25 cellular contexts compared by ENCODE assay signal in the genomic region with DNA sequence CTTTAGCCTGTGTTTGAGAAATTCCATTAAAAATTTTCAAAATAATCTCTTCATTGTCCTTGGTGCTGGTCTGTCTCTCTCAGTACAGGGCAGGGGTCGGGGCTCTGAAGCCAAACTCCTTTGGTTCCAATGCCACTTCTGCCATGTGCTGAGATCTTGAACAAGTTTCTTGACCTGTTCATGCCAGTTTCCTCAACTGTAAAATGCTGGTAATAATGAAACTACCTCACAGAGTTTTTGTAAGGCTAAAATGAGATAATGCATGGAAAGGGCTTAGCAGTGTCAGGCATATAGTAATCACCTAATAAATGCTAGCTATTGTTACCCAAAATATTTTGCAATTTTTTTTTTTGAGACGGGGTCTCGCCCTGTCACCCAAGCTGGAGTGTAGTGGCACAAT. TPM values are rescaled to one million over a fixed set of nuclear protein-coding genes. Genes with fewer than 3 reads are reported as not detected.
DNase-seq lines count a peak whose midpoint lies in the region; ATAC-seq and TF ChIP-seq lines count a peak whose summit lies in the region.
"Had no signal": no experiment of that assay in that cellular context is flagged by ENCODE, and none has a peak within 500 bp of the region (broad histone marks: within the 10 kb centered on the region; RNA-seq: fewer than 3 reads in every experiment).

No MANE protein-coding gene starts in this region.

- BruUV-seq in IMR-90 (replicated peaks; lab: Mats Ljungman, UMichigan) = no TSS peak

- TF ChIP-seq POLR2A in IMR-90 (IDR thresholded peaks at IDR 0.05; ENCODE audit: low read depth, low read length) = no peak

- no peak for TF ChIP-seq RAD21 in IMR-90 (IDR thresholded peaks at IDR 0.05; ENCODE audit: low read length)

- dilution Hi-C loops in IMR-90 (cut with HindIII; ENCODE audit: low sequenced_read_pairs, unreplicated experiment) = no loop called here

- intact Hi-C loops in IMR-90 (cut with micrococcal nuclease) = loop anchor here (10.0 kb wide), 1 partner anchor 635 kb away; no protein-coding TSS in a partner anchor
- intact Hi-C loops in activated T-helper 2 cell treated with anti-CD3 and anti-CD28 coated beads, Interferon-gamma antibody, Interleukin-2, Interleukin-4, amounts not matched to agents 10 μg/mL and 5 μg/mL and 100 μg/mL, durations not matched to agents 14 hours and 24 hours and 36 hours (cut with micrococcal nuclease) = loop anchor here (5.0 to 10.0 kb wide), 4 partner anchors 55 to 637 kb away; a partner anchor contains a TSS

- H3K4me2 ChIP-seq in IMR-90 (ENCODE audit: low read depth, low read length) (no peak overlapping the region), mesenchymal stem cell (ENCODE audit: low read length, poor library complexity, severe bottlenecking) (no peak overlapping the region)

- H3K27ac Mint-ChIP-seq in T-helper 2 cell treated with Interferon-gamma antibody and Interleukin-4, amounts not matched to agents 5 μg/mL and 100 μg/mL, for 36 hours = peak overlapping the region; percentile 79
- peak overlapping the region; percentile 70 for H3K27ac Mint-ChIP-seq in activated T-helper 2 cell treated with anti-CD3 and anti-CD28 coated beads, Interferon-gamma antibody, Interleukin-2, Interleukin-4, amounts not matched to agents 10 μg/mL and 5 μg/mL and 100 μg/mL, durations not matched to agents 14 hours and 24 hours and 36 hours
- no peak overlapping the region for H3K27ac Mint-ChIP-seq in activated CD8-positive, alpha-beta T cell treated with anti-CD3 and anti-CD28 coated beads, Interleukin-2, amount 10 ng/mL, durations not matched to agents 7 days and 5 days
- H3K27ac Mint-ChIP-seq: CD14-positive monocyte, IgD-negative memory B cell had no signal

- H3K4me1 ChIP-seq in IMR-90 (ENCODE audit: control insufficient read depth, insufficient read depth, low read length) (peaks cover 11% of the 10 kb centered on the region), mesenchymal stem cell (ENCODE audit: control insufficient read depth, insufficient read depth, low read depth, low read length) (peaks cover 10% of the 10 kb centered on the region)

- H2BK20ac ChIP-seq in IMR-90 (ENCODE audit: low read depth, low read length) = peak overlapping the region; percentile 43; the same call in 1 of the 2 replicates

- H4K20me1 ChIP-seq in IMR-90 (ENCODE audit: insufficient read depth, low read length) = no peaks in the 10 kb centered on the region

- CTCF ChIA-PET in IMR-90 (lab: Yijun Ruan, JAX) = no interaction called here
- CTCF ChIA-PET in activated CD8-positive, alpha-beta T cell treated with anti-CD3 and anti-CD28 coated beads, Interleukin-2, amount 10 ng/mL, durations not matched to agents 7 days and 5 days (lab: Charles Lee) = interaction anchor here (1.2 to 7.0 kb wide), 2 partner anchors 10 to 29 kb away, joined by 3 to 138 read pairs; no protein-coding TSS in a partner anchor

- no peaks in the 10 kb centered on the region for H3K27me3 ChIP-seq in GM06990 (replicated peaks; ENCODE audit: control insufficient read depth, insufficient read depth, low read length)
- no peaks in the 10 kb centered on the region for H3K27me3 ChIP-seq in IMR-90 (ENCODE audit: control insufficient read depth, insufficient read depth, low read length)
- no peaks in the 10 kb centered on the region for H3K27me3 ChIP-seq in mesenchymal stem cell (ENCODE audit: control insufficient read depth in 1 of 2, insufficient read depth in 1 of 2, low read length in 2 of 2)
- H3K27me3 ChIP-seq: BE2C had no signal

- peaks cover 27% of the 10 kb centered on the region for H3K4me1 Mint-ChIP-seq in T-helper 2 cell treated with Interferon-gamma antibody and Interleukin-4, amounts not matched to agents 5 μg/mL and 100 μg/mL, for 36 hours (ENCODE audit: low read depth)
- peaks cover 36% of the 10 kb centered on the region for H3K4me1 Mint-ChIP-seq in activated T-helper 2 cell treated with anti-CD3 and anti-CD28 coated beads, Interferon-gamma antibody, Interleukin-2, Interleukin-4, amounts not matched to agents 10 μg/mL and 5 μg/mL and 100 μg/mL, durations not matched to agents 14 hours and 24 hours and 36 hours (ENCODE audit: low read depth)
- H3K4me1 Mint-ChIP-seq in activated CD8-positive, alpha-beta T cell treated with anti-CD3 and anti-CD28 coated beads, Interleukin-2, amount 10 ng/mL, durations not matched to agents 7 days and 5 days (ENCODE audit: low read depth) = peaks cover 30% of the 10 kb centered on the region
- H3K4me1 Mint-ChIP-seq: CD14-positive monocyte had no signal

- H2AK5ac ChIP-seq in IMR-90 (ENCODE audit: low read depth, low read length) (no peak overlapping the region), mesenchymal stem cell (ENCODE audit: low read length, severe bottlenecking) (no peak overlapping the region)

- no peak overlapping the region for H3K4me3 Mint-ChIP-seq in T-helper 2 cell treated with Interferon-gamma antibody and Interleukin-4, amounts not matched to agents 5 μg/mL and 100 μg/mL, for 36 hours
- no peak overlapping the region for H3K4me3 Mint-ChIP-seq in activated T-helper 2 cell treated with anti-CD3 and anti-CD28 coated beads, Interferon-gamma antibody, Interleukin-2, Interleukin-4, amounts not matched to agents 10 μg/mL and 5 μg/mL and 100 μg/mL, durations not matched to agents 14 hours and 24 hours and 36 hours (ENCODE audit: low read depth)
- no peak overlapping the region for H3K4me3 Mint-ChIP-seq in activated CD8-positive, alpha-beta T cell treated with anti-CD3 and anti-CD28 coated beads, Interleukin-2, amount 10 ng/mL, durations not matched to agents 7 days and 5 days
- H3K4me3 Mint-ChIP-seq: CD14-positive monocyte; CD8-positive, alpha-beta memory T cell; IgD-negative memory B cell had no signal

- H3K14ac ChIP-seq in IMR-90 (replicated peaks; ENCODE audit: low read depth, low read length) = no peak overlapping the region
- H3K14ac ChIP-seq in mesenchymal stem cell (ENCODE audit: low read length in 2 of 2) = no peak overlapping the region

- H4K91ac ChIP-seq in IMR-90 (ENCODE audit: insufficient read depth, low read depth, low read length) (no peak overlapping the region), mesenchymal stem cell (ENCODE audit: low read length) (no peak overlapping the region)

- H3K4ac ChIP-seq in IMR-90 (ENCODE audit: low read depth, low read length) = no peak overlapping the region
- H3K4ac ChIP-seq in mesenchymal stem cell (ENCODE audit: low read depth in 1 of 2, low read length in 2 of 2) = no peak overlapping the region

- H3K36me3 Mint-ChIP-seq in T-helper 2 cell treated with Interferon-gamma antibody and Interleukin-4, amounts not matched to agents 5 μg/mL and 100 μg/mL, for 36 hours (ENCODE audit: low read depth) = peaks cover 19% of the 10 kb centered on the region
- H3K36me3 Mint-ChIP-seq in activated T-helper 2 cell treated with anti-CD3 and anti-CD28 coated beads, Interferon-gamma antibody, Interleukin-2, Interleukin-4, amounts not matched to agents 10 μg/mL and 5 μg/mL and 100 μg/mL, durations not matched to agents 14 hours and 24 hours and 36 hours (ENCODE audit: low read depth) = peaks cover 18% of the 10 kb centered on the region
- H3K36me3 Mint-ChIP-seq in activated CD8-positive, alpha-beta T cell treated with anti-CD3 and anti-CD28 coated beads, Interleukin-2, amount 10 ng/mL, durations not matched to agents 7 days and 5 days (ENCODE audit: low read depth) = peaks cover 20% of the 10 kb centered on the region
- H3K36me3 Mint-ChIP-seq: IgD-negative memory B cell had no signal

- peaks cover 10% of the 10 kb centered on the region; the same call in 1 of the 2 replicates for H3K9me1 ChIP-seq in IMR-90 (ENCODE audit: insufficient read depth, low read length)

- no peak overlapping the region; the same call in 1 of the 2 replicates for H3K4me3 ChIP-seq in GM06990 (replicated peaks; ENCODE audit: low read depth, low read length)
- H3K4me3 ChIP-seq in IMR-90 (ENCODE audit: insufficient read depth, low read depth, low read length) = no peak overlapping the region
- no peak overlapping the region for H3K4me3 ChIP-seq in mesenchymal stem cell (ENCODE audit: insufficient read depth in 1 of 2, low read depth in 1 of 2, low read length in 2 of 2)
- H3K4me3 ChIP-seq: HAP-1 had no signal

- no peaks in the 10 kb centered on the region for H3K9me3 Mint-ChIP-seq in T-helper 2 cell treated with Interferon-gamma antibody and Interleukin-4, amounts not matched to agents 5 μg/mL and 100 μg/mL, for 36 hours
- H3K9me3 Mint-ChIP-seq in activated T-helper 2 cell treated with anti-CD3 and anti-CD28 coated beads, Interferon-gamma antibody, Interleukin-2, Interleukin-4, amounts not matched to agents 10 μg/mL and 5 μg/mL and 100 μg/mL, durations not matched to agents 14 hours and 24 hours and 36 hours = no peaks in the 10 kb centered on the region
- no peaks in the 10 kb centered on the region for H3K9me3 Mint-ChIP-seq in activated CD8-positive, alpha-beta T cell treated with anti-CD3 and anti-CD28 coated beads, Interleukin-2, amount 10 ng/mL, durations not matched to agents 7 days and 5 days (ENCODE audit: insufficient read depth)
- H3K9me3 Mint-ChIP-seq: CD14-positive monocyte; CD8-positive, alpha-beta memory T cell; IgD-negative memory B cell had no signal

- no peak overlapping the region for H3K23ac ChIP-seq in IMR-90 (ENCODE audit: low read depth, low read length)
- H3K23ac ChIP-seq in mesenchymal stem cell (ENCODE audit: low read length in 2 of 2) = no peak overlapping the region

- H2AFZ ChIP-seq in IMR-90 (replicated peaks; ENCODE audit: low read length, poor library complexity) = no peak overlapping the region
- H2AFZ ChIP-seq in mesenchymal stem cell (ENCODE audit: low read depth, low read length) = no peak overlapping the region

- no peak for TF ChIP-seq CTCF in GM06990 (IDR thresholded peaks at IDR 0.05; ENCODE audit: insufficient read depth, low read length, poor library complexity, severe bottlenecking)
- TF ChIP-seq CTCF in IMR-90 (conservative IDR thresholded peaks at IDR 0.05; ENCODE audit: low read depth, low read length) = no peak

- no peaks in the 10 kb centered on the region for H3K27me3 Mint-ChIP-seq in T-helper 2 cell treated with Interferon-gamma antibody and Interleukin-4, amounts not matched to agents 5 μg/mL and 100 μg/mL, for 36 hours (ENCODE audit: low read depth)
- no peaks in the 10 kb centered on the region for H3K27me3 Mint-ChIP-seq in activated T-helper 2 cell treated with anti-CD3 and anti-CD28 coated beads, Interferon-gamma antibody, Interleukin-2, Interleukin-4, amounts not matched to agents 10 μg/mL and 5 μg/mL and 100 μg/mL, durations not matched to agents 14 hours and 24 hours and 36 hours (ENCODE audit: low read depth)
- H3K27me3 Mint-ChIP-seq in activated CD8-positive, alpha-beta T cell treated with anti-CD3 and anti-CD28 coated beads, Interleukin-2, amount 10 ng/mL, durations not matched to agents 7 days and 5 days (ENCODE audit: low read depth) = no peaks in the 10 kb centered on the region
- H3K27me3 Mint-ChIP-seq: CD8-positive, alpha-beta memory T cell; IgD-negative memory B cell had no signal

- POLR2A ChIA-PET in IMR-90 (lab: Charles Lee; ENCODE audit: unreplicated experiment) = no interaction called here
- POLR2A ChIA-PET in activated CD8-positive, alpha-beta T cell treated with anti-CD3 and anti-CD28 coated beads, Interleukin-2, amount 10 ng/mL, durations not matched to agents 7 days and 5 days (lab: Charles Lee) = no interaction called here

- H3K18ac ChIP-seq in IMR-90 (ENCODE audit: low read depth, low read length) = no peak overlapping the region
- H3K18ac ChIP-seq in mesenchymal stem cell (ENCODE audit: low read depth in 1 of 2, low read length in 2 of 2) = no peak overlapping the region

- in situ Hi-C loops in IMR-90 (cut with MboI; ENCODE audit: low sequenced_read_pairs) = no loop called here

- no peak overlapping the region for H3K9ac ChIP-seq in IMR-90 (ENCODE audit: low read depth, low read length)
- H3K9ac ChIP-seq in mesenchymal stem cell (ENCODE audit: low read length) = no peak overlapping the region

- ATAC-seq in IMR-90 (ENCODE audit: low read depth) = no peak
- no peak for ATAC-seq in activated CD8-positive, alpha-beta T cell treated with anti-CD3 and anti-CD28 coated beads, Interleukin-2, amount 10 ng/mL, durations not matched to agents 7 days and 5 days
- ATAC-seq: Panc1 had no signal

- no peak overlapping the region for H2BK120ac ChIP-seq in IMR-90 (ENCODE audit: low read depth, low read length)
- H2BK120ac ChIP-seq in mesenchymal stem cell (ENCODE audit: low read depth, low read length) = no peak overlapping the region

- DNase-seq in T-helper 2 cell treated with Interferon-gamma antibody and Interleukin-4, amounts not matched to agents 5 μg/mL and 100 μg/mL, for 36 hours (ENCODE audit: low spot score) = no peak
- no peak for DNase-seq in T-helper 2 cell
- peak; percentile 49 for DNase-seq in GM06990 (ENCODE audit: extremely low read depth, insufficient read length)
- DNase-seq in IMR-90 = no peak
- no peak for DNase-seq in activated T-helper 2 cell treated with anti-CD3 and anti-CD28 coated beads, Interferon-gamma antibody, Interleukin-2, Interleukin-4, amounts not matched to agents 10 μg/mL and 5 μg/mL and 100 μg/mL, durations not matched to agents 14 hours and 24 hours and 36 hours (ENCODE audit: low spot score)
- no peak for DNase-seq in mesenchymal stem cell
- no peak for DNase-seq in activated CD8-positive, alpha-beta T cell treated with anti-CD3 and anti-CD28 coated beads, Interleukin-2, amount 10 ng/mL, durations not matched to agents 7 days and 5 days
- DNase-seq: BE2C; CD8-positive, alpha-beta memory T cell; DMS 273 treated with DMSO at 0.1 percent for 48 hours; DMS79 treated with DMSO at 0.1 percent for 48 hours; GF-D8; GOT3; NCI-H1048; NCI-H1417; NCI-H1694; NCI-H2029 treated with DMSO at 0.1 percent for 48 hours; NCI-H510A; NCI-H69; SHP77 treated with DMSO at 0.1 percent for 48 hours had no signal

- H2AK9ac ChIP-seq in IMR-90 (replicated peaks; ENCODE audit: low read depth, low read length, poor library complexity) = no peak overlapping the region

- no peaks in the 10 kb centered on the region for H3K9me3 ChIP-seq in IMR-90 (ENCODE audit: control insufficient read depth, insufficient read depth, low read length)
- H3K9me3 ChIP-seq in mesenchymal stem cell (ENCODE audit: control insufficient read depth, low read length) = no peaks in the 10 kb centered on the region
- H3K9me3 ChIP-seq: BE2C, HAP-1 had no signal

- H3K79me1 ChIP-seq in IMR-90 (ENCODE audit: low read depth in 1 of 2, low read length in 2 of 2) (0 out of 4 replicates have a peak, but pooled peaks cover 0 to 4% of the 10 kb centered on the region in 2 experiments), mesenchymal stem cell (replicated peaks; ENCODE audit: low read length, poor library complexity, severe bottlenecking) (no peaks in the 10 kb centered on the region)

- H3K56ac ChIP-seq in IMR-90 (ENCODE audit: extremely low read depth, insufficient read depth, low read length) = no peak overlapping the region

- H2BK5ac ChIP-seq in IMR-90 (ENCODE audit: low read depth, low read length, poor library complexity, severe bottlenecking) (no peak overlapping the region), mesenchymal stem cell (ENCODE audit: low read depth, low read length, poor library complexity, severe bottlenecking) (no peak overlapping the region)

- WGBS in IMR-90 (ENCODE audit: extremely low coverage in 2 of 2, insufficient read length in 1 of 2), 2 experiments = 100% methylated on average over 2 of the region's 3 CpGs; no CpG with 5 or more reads in 1 of the 2 experiments
- 93% methylated on average over 3 of the region's 3 CpGs for WGBS in mesenchymal stem cell

- H3K27ac ChIP-seq in IMR-90 (ENCODE audit: insufficient read depth, low read length) (no peak overlapping the region), mesenchymal stem cell (ENCODE audit: low read length, poor library complexity, severe bottlenecking) (no peak overlapping the region)
- H3K27ac ChIP-seq: 22Rv1 had no signal

- H2BK15ac ChIP-seq in IMR-90 (ENCODE audit: low read depth, low read length) (no peak overlapping the region), mesenchymal stem cell (ENCODE audit: low read depth, poor library complexity, severe bottlenecking) (no peak overlapping the region)

- no peak overlapping the region for H4K5ac ChIP-seq in IMR-90 (ENCODE audit: low read depth, low read length)

- no peak overlapping the region for H2BK12ac ChIP-seq in mesenchymal stem cell (ENCODE audit: low read length in 2 of 2)

- no peak overlapping the region for H4K8ac ChIP-seq in IMR-90 (ENCODE audit: low read depth in 2 of 2, low read length in 2 of 2)
- no peak overlapping the region for H4K8ac ChIP-seq in mesenchymal stem cell (ENCODE audit: low read length)

- no peaks in the 10 kb centered on the region for H3K36me3 ChIP-seq in GM06990 (ENCODE audit: control insufficient read depth, insufficient read depth, low read length)
- no peaks in the 10 kb centered on the region for H3K36me3 ChIP-seq in IMR-90 (ENCODE audit: control insufficient read depth, insufficient read depth, low read length)
- H3K36me3 ChIP-seq in mesenchymal stem cell (ENCODE audit: control insufficient read depth in 1 of 2, insufficient read depth in 2 of 2, low read depth in 1 of 2, low read length in 2 of 2) = no peaks in the 10 kb centered on the region
- H3K36me3 ChIP-seq: BE2C, HAP-1 had no signal

RNA-seq across cellular contexts. Expression of a gene that starts 16.9 kb away (rescaled TPM):
- total RNA-seq in IMR-90 (2012; rRNA removed) = 1.7 and 1.8 TPM in 2 replicates
- polyA plus RNA-seq in IMR-90 (2012; rRNA removed) = 1.0 and 1.1 TPM in 2 replicates
- polyA plus RNA-seq in IMR-90 (2012; cell fraction: cytosol; rRNA removed) = 0.34 and 0.43 TPM in 2 replicates
- polyA plus RNA-seq in IMR-90 (2012; cell fraction: nucleus; rRNA removed; ENCODE audit: low replicate concordance) = 0.20 and 1.4 TPM in 2 replicates
- total RNA-seq in activated T-helper 2 cell treated with anti-CD3 and anti-CD28 coated beads, Interferon-gamma antibody, Interleukin-2, Interleukin-4, amounts not matched to agents 10 μg/mL and 5 μg/mL and 100 μg/mL, durations not matched to agents 14 hours and 24 hours and 36 hours = 15.3 and 15.7 TPM in 2 replicates
- polyA plus RNA-seq in mesenchymal stem cell (2013, experiment 1 of 2) = 1.2 TPM
- polyA plus RNA-seq in mesenchymal stem cell (2013, experiment 2 of 2) = 1.3 TPM
- 10 to 100 TPM; 10.9 to 12.1 TPM for total RNA-seq in activated CD8-positive, alpha-beta T cell treated with anti-CD3 and anti-CD28 coated beads, Interleukin-2, amount 10 ng/mL, durations not matched to agents 7 days and 5 days

RNA-seq across cellular contexts. Expression of a gene that starts 51.4 kb away (rescaled TPM):
- 13.3 and 17.7 TPM in 2 replicates for total RNA-seq in IMR-90 (2012; rRNA removed)
- 11.4 and 12.8 TPM in 2 replicates for polyA plus RNA-seq in IMR-90 (2012; rRNA removed)
- polyA plus RNA-seq in IMR-90 (2012; cell fraction: cytosol; rRNA removed) = 2.6 and 5.5 TPM in 2 replicates
- polyA plus RNA-seq in IMR-90 (2012; cell fraction: nucleus; rRNA removed; ENCODE audit: low replicate concordance) = 2.3 and 5.3 TPM in 2 replicates
- 11.5 and 15.2 TPM in 2 replicates for total RNA-seq in activated T-helper 2 cell treated with anti-CD3 and anti-CD28 coated beads, Interferon-gamma antibody, Interleukin-2, Interleukin-4, amounts not matched to agents 10 μg/mL and 5 μg/mL and 100 μg/mL, durations not matched to agents 14 hours and 24 hours and 36 hours
- polyA plus RNA-seq in mesenchymal stem cell (2013, experiment 1 of 2) = 5.5 TPM
- polyA plus RNA-seq in mesenchymal stem cell (2013, experiment 2 of 2) = 4.8 TPM
- 10 to 100 TPM; 29.0 to 30.3 TPM for total RNA-seq in activated CD8-positive, alpha-beta T cell treated with anti-CD3 and anti-CD28 coated beads, Interleukin-2, amount 10 ng/mL, durations not matched to agents 7 days and 5 days

RNA-seq across cellular contexts. Expression of a gene that starts 51.5 kb away (rescaled TPM):
- total RNA-seq in IMR-90 (2012; rRNA removed) = 0.54 and 0.83 TPM in 2 replicates
- polyA plus RNA-seq in IMR-90 (2012; rRNA removed) = 0.15 and 0.17 TPM in 2 replicates
- 0.05 and 0.13 TPM in 2 replicates for polyA plus RNA-seq in IMR-90 (2012; cell fraction: cytosol; rRNA removed)
- 0.18 and 0.20 TPM in 2 replicates for polyA plus RNA-seq in IMR-90 (2012; cell fraction: nucleus; rRNA removed; ENCODE audit: low replicate concordance)
- total RNA-seq in activated T-helper 2 cell treated with anti-CD3 and anti-CD28 coated beads, Interferon-gamma antibody, Interleukin-2, Interleukin-4, amounts not matched to agents 10 μg/mL and 5 μg/mL and 100 μg/mL, durations not matched to agents 14 hours and 24 hours and 36 hours = 1.3 and 1.6 TPM in 2 replicates
- polyA plus RNA-seq in mesenchymal stem cell (2013, experiment 1 of 2) = 1.2 TPM
- 1.2 TPM for polyA plus RNA-seq in mesenchymal stem cell (2013, experiment 2 of 2)
- 1 to 10 TPM; 1.2 to 1.4 TPM for total RNA-seq in activated CD8-positive, alpha-beta T cell treated with anti-CD3 and anti-CD28 coated beads, Interleukin-2, amount 10 ng/mL, durations not matched to agents 7 days and 5 days
